In genomic region chr22:49413551-49413950, GRCh38 we compare ENCODE assay signal across 30 cellular contexts.
"Had no signal": no experiment of that assay in that cellular context is flagged by ENCODE, and none has a peak within 500 bp of the region (broad histone marks: within the 10 kb centered on the region; RNA-seq: fewer than 3 reads in every experiment).

No MANE protein-coding gene starts in this region.

- H3K4me1 Mint-ChIP-seq: activated CD4-positive, alpha-beta T cell treated with anti-CD3 and anti-CD28 coated beads, Interleukin-2, amount 10 ng/mL, durations not matched to agents 24 days and 14 days; activated CD8-positive, alpha-beta memory T cell treated with anti-CD3 and anti-CD28 coated beads, Interleukin-2, amount 10 ng/mL, durations not matched to agents 7 days and 5 days; activated naive CD4-positive, alpha-beta T cell treated with anti-CD3 and anti-CD28 coated beads, Interleukin-2, amount 50 U/mL, for 24 hours; neural crest cell; T-cell had no signal

- H3K9me3 Mint-ChIP-seq: activated CD4-positive, alpha-beta T cell treated with anti-CD3 and anti-CD28 coated beads, Interleukin-2, amount 10 ng/mL, durations not matched to agents 24 days and 14 days; neural crest cell; T-helper 2 cell treated with Interferon-gamma antibody and Interleukin-4, amounts not matched to agents 5 μg/mL and 100 μg/mL, for 36 hours had no signal

- H3K9me3 ChIP-seq: body of pancreas, gastrocnemius medialis, mucosa of descending colon, ovary, psoas muscle, right atrium auricular region, suprapubic skin had no signal

- H3K4me1 ChIP-seq: body of pancreas, esophagus muscularis mucosa, gastrocnemius medialis, psoas muscle, right atrium auricular region, stomach, suprapubic skin, tibial nerve had no signal

- DNase-seq: activated CD4-positive, alpha-beta T cell treated with anti-CD3 and anti-CD28 coated beads, Interleukin-2, amount 10 ng/mL, durations not matched to agents 24 days and 14 days; activated CD8-positive, alpha-beta memory T cell treated with anti-CD3 and anti-CD28 coated beads, Interleukin-2, amount 10 ng/mL, durations not matched to agents 7 days and 5 days; activated CD8-positive, alpha-beta T cell treated with anti-CD3 and anti-CD28 coated beads for 36 hours; activated gamma-delta T cell treated with Interleukin-2 at 50 U/mL for 16 hours; activated T-cell treated with anti-CD3 and anti-CD28 coated beads for 4 hours; anterior cingulate cortex; body of pancreas; dermis blood vessel endothelial cell; effector memory CD8-positive, alpha-beta T cell; gastrocnemius medialis; hypothalamus; left colon; mesenchymal stem cell; ovary; psoas muscle; stimulated activated CD4-positive, alpha-beta T cell treated with anti-CD3 and anti-CD28 coated beads, Interleukin-12 subunit alpha, Interleukin-12 subunit beta, amount 100 ng/mL, for 4 hours; stimulated activated CD4-positive, alpha-beta T cell treated with anti-CD3 and anti-CD28 coated beads, Interleukin-4, amount 100 ng/mL, for 4 hours; stomach; T-cell had no signal

- H3K4me3 ChIP-seq: body of pancreas, cardiac muscle cell, esophagus muscularis mucosa, gastrocnemius medialis, mucosa of descending colon, ovary, psoas muscle, right atrium auricular region, stomach, suprapubic skin, tibial nerve had no signal

- H3K27ac ChIP-seq: body of pancreas, cardiac muscle cell, esophagus muscularis mucosa, gastrocnemius medialis, ovary, psoas muscle, right atrium auricular region, stomach, suprapubic skin, tibial nerve, VCaP had no signal

- H3K27ac Mint-ChIP-seq: activated CD4-positive, alpha-beta T cell treated with anti-CD3 and anti-CD28 coated beads, Interleukin-2, amount 10 ng/mL, durations not matched to agents 24 days and 14 days; activated CD8-positive, alpha-beta memory T cell treated with anti-CD3 and anti-CD28 coated beads, Interleukin-2, amount 10 ng/mL, durations not matched to agents 7 days and 5 days; activated CD8-positive, alpha-beta T cell treated with anti-CD3 and anti-CD28 coated beads for 36 hours; activated naive CD4-positive, alpha-beta T cell treated with anti-CD3 and anti-CD28 coated beads, Interleukin-2, amount 50 U/mL, for 24 hours; effector memory CD8-positive, alpha-beta T cell; T-cell; T-helper 2 cell treated with Interferon-gamma antibody and Interleukin-4, amounts not matched to agents 5 μg/mL and 100 μg/mL, for 36 hours had no signal

- H3K27me3 Mint-ChIP-seq: activated CD8-positive, alpha-beta memory T cell treated with anti-CD3 and anti-CD28 coated beads, Interleukin-2, amount 10 ng/mL, durations not matched to agents 7 days and 5 days had no signal

- ATAC-seq: activated CD4-positive, CD25-positive, alpha-beta regulatory T cell treated with anti-CD3 and anti-CD28 coated beads, Interleukin-2, amount 50 U/mL, for 24 hours; activated CD8-positive, alpha-beta memory T cell treated with anti-CD3 and anti-CD28 coated beads, Interleukin-2, amount 10 ng/mL, durations not matched to agents 7 days and 5 days; activated CD8-positive, alpha-beta T cell treated with anti-CD3 and anti-CD28 coated beads for 36 hours; body of pancreas; effector memory CD8-positive, alpha-beta T cell; gastrocnemius medialis; left colon; mucosa of descending colon; psoas muscle; T-cell had no signal

- H3K36me3 Mint-ChIP-seq: activated CD8-positive, alpha-beta memory T cell treated with anti-CD3 and anti-CD28 coated beads, Interleukin-2, amount 10 ng/mL, durations not matched to agents 7 days and 5 days; activated naive CD4-positive, alpha-beta T cell treated with anti-CD3 and anti-CD28 coated beads, Interleukin-2, amount 50 U/mL, for 24 hours; T-cell had no signal

- H3K27me3 ChIP-seq: body of pancreas, cardiac muscle cell, ovary, right atrium auricular region, tibial nerve had no signal

- H3K4me3 Mint-ChIP-seq: activated CD4-positive, alpha-beta T cell treated with anti-CD3 and anti-CD28 coated beads, Interleukin-2, amount 10 ng/mL, durations not matched to agents 24 days and 14 days; activated CD8-positive, alpha-beta memory T cell treated with anti-CD3 and anti-CD28 coated beads, Interleukin-2, amount 10 ng/mL, durations not matched to agents 7 days and 5 days; activated CD8-positive, alpha-beta T cell treated with anti-CD3 and anti-CD28 coated beads for 36 hours; activated naive CD4-positive, alpha-beta T cell treated with anti-CD3 and anti-CD28 coated beads, Interleukin-2, amount 50 U/mL, for 24 hours; effector memory CD8-positive, alpha-beta T cell; neural crest cell; T-cell; T-helper 2 cell treated with Interferon-gamma antibody and Interleukin-4, amounts not matched to agents 5 μg/mL and 100 μg/mL, for 36 hours had no signal

- H3K36me3 ChIP-seq: cardiac muscle cell, esophagus muscularis mucosa, gastrocnemius medialis, ovary, right atrium auricular region, stomach, suprapubic skin, tibial nerve had no signal
